In genomic region chr13:99322297-99323103, GRCh38 we compare ENCODE assay signal across 10 cellular contexts. TPM values are rescaled to one million over a fixed set of nuclear protein-coding genes. Genes with fewer than 3 reads are reported as not detected.
DNase-seq lines count a peak whose midpoint lies in the region; ATAC-seq, FAIRE-seq and TF ChIP-seq lines count a peak whose summit lies in the region.
"Had no signal": no experiment of that assay in that cellular context is flagged by ENCODE, and none has a peak within 500 bp of the region (broad histone marks: within the 10 kb centered on the region; RNA-seq: fewer than 3 reads in every experiment).

No MANE protein-coding gene starts in this region.

- peak; percentile 6 to 59 (median 32) for ATAC-seq in right lobe of liver
- ATAC-seq in HepG2 = no peak
- peak; percentile 81 for ATAC-seq in HG02970 (IDR thresholded peaks at IDR 0.05; ENCODE audit: low FRiP score, unreplicated experiment)
- peak in 1 of 2 donors; percentile 48 for ATAC-seq in gastrocnemius medialis

- no peak for TF ChIP-seq RAD21 in HepG2 (CRISPR knock-in tag; IDR thresholded peaks at IDR 0.05)

- H3K36me3 ChIP-seq in right lobe of liver (no peaks in the 10 kb centered on the region), HepG2 (replicated peaks in 1 of 2; ENCODE audit: control insufficient read depth in 1 of 2, insufficient read depth in 2 of 2, low read length in 2 of 2) (peaks cover 0 to 17% of the 10 kb centered on the region in 2 experiments; a peak in 4 of 5 replicates), gastrocnemius medialis (peaks cover 0 to 14% of the 10 kb centered on the region in 2 donors), prostate gland (no peaks in the 10 kb centered on the region)
- H3K36me3 ChIP-seq: cardiac muscle cell had no signal

- no peaks in the 10 kb centered on the region for H3K27me3 ChIP-seq in right lobe of liver
- no peaks in the 10 kb centered on the region for H3K27me3 ChIP-seq in HepG2 (ENCODE audit: control insufficient read depth in 1 of 2, insufficient read depth in 2 of 2, low read length in 2 of 2)
- no peaks in the 10 kb centered on the region for H3K27me3 ChIP-seq in gastrocnemius medialis
- no peaks in the 10 kb centered on the region for H3K27me3 ChIP-seq in prostate gland (replicated peaks; ENCODE audit: insufficient read depth)
- H3K27me3 ChIP-seq: cardiac muscle cell had no signal

- no TSS peak for BruUV-seq in HepG2 (replicated peaks; lab: Mats Ljungman, UMichigan)

- no peak for DNase-seq in right lobe of liver
- no peak for DNase-seq in HepG2 (ENCODE audit: low spot score)
- DNase-seq in RKO (ENCODE audit: low spot score) = peak; percentile 37
- DNase-seq in choroid plexus epithelial cell (ENCODE audit: low read depth) = peak; percentile 88
- no peak for DNase-seq in gastrocnemius medialis
- no peak for DNase-seq in prostate gland (ENCODE audit: low spot score)
- no peak for DNase-seq in progenitor cell of endocrine pancreas (ENCODE audit: low spot score, unreplicated experiment)

- POLR2A ChIA-PET in HepG2 (lab: Yijun Ruan, JAX) = no interaction called here

- no peaks in the 10 kb centered on the region for H4K20me1 ChIP-seq in HepG2 (ENCODE audit: insufficient read depth, low read length)

- H3K4me3 ChIP-seq in right lobe of liver (no peak overlapping the region), HepG2 (replicated peaks in 1 of 3; ENCODE audit: insufficient read depth in 1 of 3, low read depth in 2 of 3, low read length in 3 of 3) (no peak overlapping the region), choroid plexus epithelial cell (ENCODE audit: low read depth, low read length) (no peak overlapping the region), gastrocnemius medialis (no peak overlapping the region), prostate gland (no peak overlapping the region)
- H3K4me3 ChIP-seq: cardiac muscle cell had no signal

- no peak overlapping the region for H3K4me2 ChIP-seq in HepG2 (ENCODE audit: low read depth, low read length)

- no peaks in the 10 kb centered on the region for H3K79me2 ChIP-seq in HepG2 (ENCODE audit: insufficient read depth, low read length)

- H2AFZ ChIP-seq in HepG2 (ENCODE audit: low read length) = no peak overlapping the region

- H3K27ac ChIP-seq in right lobe of liver (no peak overlapping the region), HepG2 (ENCODE audit: extremely low read length, insufficient read depth, low read length) (no peak overlapping the region), gastrocnemius medialis (peak overlapping the region in 3 of 4 donors; percentile 2 to 23 (median 18)), prostate gland (no peak overlapping the region)
- H3K27ac ChIP-seq: cardiac muscle cell had no signal

- no peak for FAIRE-seq in HepG2 (lab: Jason Lieb, UNC)
- FAIRE-seq: G401.6 had no signal

- TF ChIP-seq CTCF in right lobe of liver (IDR thresholded peaks at IDR 0.05) (no peak), HepG2 (CRISPR knock-in tag; IDR thresholded peaks at IDR 0.05) (no peak), choroid plexus epithelial cell (conservative IDR thresholded peaks at IDR 0.05; ENCODE audit: low read depth, low read length) (no peak), gastrocnemius medialis (IDR thresholded peaks at IDR 0.05 in 4 of 5, conservative IDR thresholded peaks at IDR 0.05 in 1 of 5) (no peak), prostate gland (IDR thresholded peaks at IDR 0.05) (no peak), progenitor cell of endocrine pancreas (IDR thresholded peaks at IDR 0.05; ENCODE audit: unreplicated experiment) (no peak)

- H3K9me3 Mint-ChIP-seq in progenitor cell of endocrine pancreas (ENCODE audit: low read depth) = no peaks in the 10 kb centered on the region

- peaks cover 11% of the 10 kb centered on the region for H3K36me3 Mint-ChIP-seq in progenitor cell of endocrine pancreas (ENCODE audit: insufficient read depth)

- H3K9me3 ChIP-seq in right lobe of liver (no peaks in the 10 kb centered on the region), HepG2 (ENCODE audit: low read length) (no peaks in the 10 kb centered on the region), gastrocnemius medialis (no peaks in the 10 kb centered on the region), prostate gland (no peaks in the 10 kb centered on the region)

- no peaks in the 10 kb centered on the region for H3K27me3 Mint-ChIP-seq in progenitor cell of endocrine pancreas

- no peak for TF ChIP-seq EP300 in HepG2 (IDR thresholded peaks at IDR 0.05; ENCODE audit: low read depth in 2 of 2, low read length in 2 of 2)
- TF ChIP-seq EP300 in HepG2 (CRISPR knock-in tag; IDR thresholded peaks at IDR 0.05; ENCODE audit: borderline replicate concordance) = no peak

- H3K4me1 ChIP-seq in right lobe of liver = no peaks in the 10 kb centered on the region
- H3K4me1 ChIP-seq in HepG2 (ENCODE audit: insufficient read depth, low read length) = no peaks in the 10 kb centered on the region
- peaks cover 5 to 6% of the 10 kb centered on the region in 2 donors for H3K4me1 ChIP-seq in gastrocnemius medialis
- H3K4me1 ChIP-seq in prostate gland (replicated peaks) = no peaks in the 10 kb centered on the region

- H3K9ac ChIP-seq in HepG2 (ENCODE audit: insufficient read depth, low read depth, low read length) = no peak overlapping the region

- intact Hi-C loops in right lobe of liver (cut with DNase I) (no loop called here), HepG2 (cut with micrococcal nuclease; ENCODE audit: unreplicated experiment) (no loop called here), gastrocnemius medialis (cut with DNase I; ENCODE audit: low total_unique reads) (no loop called here), prostate gland (cut with DNase I) (no loop called here)

- H3K4me3 Mint-ChIP-seq in progenitor cell of endocrine pancreas (ENCODE audit: low read depth) = no peak overlapping the region

- in situ Hi-C loops in HepG2 (cut with HindIII; ENCODE audit: extremely low pct_ligation_motif_present, low pct_unique_long_range_greater_than_20kb) = no loop called here
- in situ Hi-C loops in gastrocnemius medialis (cut with MboI; ENCODE audit: low sequenced_read_pairs in 4 of 4) = no loop called here

- no peaks in the 10 kb centered on the region for H3K4me1 Mint-ChIP-seq in progenitor cell of endocrine pancreas (ENCODE audit: low read depth)

- no peak for TF ChIP-seq POLR2A in right lobe of liver (IDR thresholded peaks at IDR 0.05)
- TF ChIP-seq POLR2A in HepG2 (IDR thresholded peaks at IDR 0.05; ENCODE audit: insufficient read depth in 1 of 2, low read depth in 2 of 2, low read length in 2 of 2) = no peak
- no peak for TF ChIP-seq POLR2A in gastrocnemius medialis (IDR thresholded peaks at IDR 0.05)
- no peak for TF ChIP-seq POLR2A in prostate gland (IDR thresholded peaks at IDR 0.05)

- WGBS in right lobe of liver (ENCODE audit: insufficient coverage, low coverage, low lambda C conversion rate, missing lambda C conversion rate) = 67% methylated on average over 10 of the region's 10 CpGs
- WGBS in HepG2 (ENCODE audit: low lambda C conversion rate) = 95% methylated on average over 10 of the region's 10 CpGs
- 72% methylated on average over 10 of the region's 10 CpGs for WGBS in prostate gland

- H3K27ac Mint-ChIP-seq in progenitor cell of endocrine pancreas = no peak overlapping the region

- CTCF ChIA-PET in HepG2 (lab: Yijun Ruan, JAX; ENCODE audit: low intra/inter-chr PET ratio, low total read pairs) = no interaction called here

TF ChIP-seq in HepG2, 621 proteins besides CTCF, POLR2A, EP300 and RAD21 (continues in another document):
- no peak for TF ChIP-seq PITX1 (CRISPR knock-in tag; IDR thresholded peaks at IDR 0.05)
- TF ChIP-seq RFXAP (CRISPR knock-in tag; IDR thresholded peaks at IDR 0.05; ENCODE audit: borderline replicate concordance) = no peak
- no peak for TF ChIP-seq MTA1 (CRISPR knock-in tag; IDR thresholded peaks at IDR 0.05; ENCODE audit: borderline replicate concordance)
- no peak for TF ChIP-seq ZNF639 (CRISPR knock-in tag; conservative IDR thresholded peaks at IDR 0.05)

RNA-seq across cellular contexts. Expression of gene GPR183, which starts 15.3 kb away (rescaled TPM):
- 1 to 10 TPM in 3 of 6 experiments, under 1 TPM in 3; 0.26 to 3.2 (median 1.0) TPM for total RNA-seq in right lobe of liver
- total RNA-seq in HepG2 (2016; rRNA removed; fragmentation: Illumina TruSeq; extraction: Trizol) = not detected in 2 replicates
- not detected in 2 replicates for total RNA-seq in HepG2 (2016; cell fraction: cytosol; rRNA removed; fragmentation: Illumina TruSeq; extraction: Trizol; ENCODE audit: low read depth)
- not detected in 2 replicates for total RNA-seq in HepG2 (2016; cell fraction: insoluble cytoplasmic fraction; rRNA removed; fragmentation: Illumina TruSeq; extraction: Trizol)
- not detected in 2 replicates for total RNA-seq in HepG2 (2016; cell fraction: membrane; rRNA removed; fragmentation: Illumina TruSeq; extraction: Trizol)
- not detected in 2 replicates for total RNA-seq in HepG2 (2016; cell fraction: nucleus; rRNA removed; fragmentation: Illumina TruSeq; extraction: Trizol)
- not detected in 2 replicates for polyA plus RNA-seq in HepG2 (2011; rRNA removed)
- not detected in 2 replicates for polyA plus RNA-seq in HepG2 (2011; cell fraction: cytosol; rRNA removed)
- polyA plus RNA-seq in HepG2 (2011; cell fraction: nucleus; rRNA removed) = not detected in 2 replicates
- 0.08 TPM in 1 of 2 replicates, not detected in the other for polyA plus RNA-seq in HepG2 (2012)
- polyA plus RNA-seq in HepG2 (2016; cell fraction: cytosol; fragmentation: Illumina TruSeq; extraction: Trizol; ENCODE audit: low read depth) = not detected in 2 replicates
- polyA plus RNA-seq in HepG2 (2016; cell fraction: insoluble cytoplasmic fraction; fragmentation: Illumina TruSeq; extraction: Trizol; ENCODE audit: low read depth) = not detected in 2 replicates
- polyA plus RNA-seq in HepG2 (2016; cell fraction: membrane; fragmentation: Illumina TruSeq; extraction: Trizol; ENCODE audit: low read depth) = not detected in 2 replicates
- not detected in 2 replicates for polyA plus RNA-seq in HepG2 (2016; cell fraction: nucleus; fragmentation: Illumina TruSeq; extraction: Trizol; ENCODE audit: insufficient read depth, low read depth)
- polyA minus RNA-seq in HepG2 (2011; rRNA and poly(A)+ RNA removed; ENCODE audit: low replicate concordance) = not detected in 2 replicates
- polyA minus RNA-seq in HepG2 (2011; cell fraction: cytosol; rRNA and poly(A)+ RNA removed) = not detected in 2 replicates
- polyA minus RNA-seq in HepG2 (2011; cell fraction: nucleus; rRNA and poly(A)+ RNA removed) = 0.26 TPM in 1 of 2 replicates, not detected in the other
- total RNA-seq in gastrocnemius medialis = 1 to 10 TPM in 3 of 4 donors, under 1 TPM in 1; 0.49 to 3.4 (median 2.5) TPM
- 1 to 10 TPM; 2.6 to 3.8 TPM for total RNA-seq in prostate gland
- not detected in 2 replicates for total RNA-seq in progenitor cell of endocrine pancreas

Comparison
In these comparisons a context has a peak if more than half of its experiments do, and no peak if none do; other contexts are left out.
1. DNase-seq: peak in RKO (single experiment) and choroid plexus epithelial cell (single experiment); none in right lobe of liver (0 of 3), HepG2 (single experiment), gastrocnemius medialis (0 of 2), prostate gland (single experiment) and progenitor cell of endocrine pancreas (single experiment).
2. H3K27ac ChIP-seq: peak in gastrocnemius medialis (3 of 4); none in right lobe of liver (0 of 3), HepG2 (single experiment) and prostate gland (0 of 2).